In the genomic region with DNA sequence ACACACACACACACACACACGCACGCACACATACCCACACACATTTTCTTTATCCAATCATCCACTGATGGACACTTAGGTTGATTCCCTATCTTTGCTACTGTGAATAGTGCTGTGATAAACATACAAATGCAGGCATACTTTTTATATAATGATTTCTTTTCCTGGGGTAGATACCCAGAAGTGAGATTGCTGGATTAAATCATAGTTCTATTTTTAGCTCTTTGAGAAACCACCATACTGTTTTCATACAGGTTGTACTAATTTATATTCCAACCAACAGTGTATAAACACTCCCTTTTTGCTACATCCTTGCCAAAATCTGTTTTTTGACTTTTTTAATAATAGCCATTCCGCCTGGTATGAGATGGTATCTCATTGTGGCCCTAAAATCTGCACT, we compare ENCODE assay signal across 1 cellular context.
TF ChIP-seq lines count a peak whose summit lies in the region.

No MANE protein-coding gene starts in this region.

TF ChIP-seq in A549, 52 proteins besides CTCF, POLR2A, EP300 and RAD21 (continued from another document):
- TF ChIP-seq ATOH8 (CRISPR knock-in tag; IDR thresholded peaks at IDR 0.05; ENCODE audit: low read depth) (no peak), REST (IDR thresholded peaks at IDR 0.05) (no peak)
